19 cellular contexts compared by ENCODE assay signal in genomic region chr15:90744759-90745402, GRCh38. TPM values are rescaled to one million over a fixed set of nuclear protein-coding genes. Genes with fewer than 3 reads are reported as not detected.
DNase-seq lines count a peak whose midpoint lies in the region; ATAC-seq, FAIRE-seq and TF ChIP-seq lines count a peak whose summit lies in the region.
"Had no signal": no experiment of that assay in that cellular context is flagged by ENCODE, and none has a peak within 500 bp of the region (broad histone marks: within the 10 kb centered on the region; RNA-seq: fewer than 3 reads in every experiment).

No MANE protein-coding gene starts in this region.

- no peak overlapping the region for H3K4me3 ChIP-seq in GM23248
- H3K4me3 ChIP-seq in K562 = no peak overlapping the region
- H3K4me3 ChIP-seq: GM12878 had no signal

- H2AFZ ChIP-seq in GM23248 (no peak overlapping the region), K562 (ENCODE audit: low read depth, low read length) (no peak overlapping the region)

- in situ Hi-C loops in GM23248 (cut with MboI) (no loop called here), K562 (cut with MboI) (no loop called here)

- DNase-seq in ELR (ENCODE audit: low read depth) (peak; percentile 22), GM23248 (peak; percentile 4), K562 (ENCODE audit: extremely low read depth in 1 of 4, low spot score in 3 of 4) (no peak), hypothalamus (lab: John Stamatoyannopoulos, UW) (no peak), D341Med (ENCODE audit: low spot score) (no peak), NCI-H1694 treated with DMSO at 0.1 percent for 48 hours (lab: John Stamatoyannopoulos, UW) (no peak)
- DNase-seq in activated CD8-positive, alpha-beta T cell treated with anti-CD3 and anti-CD28 coated beads for 36 hours = peak; percentile 3
- DNase-seq: C1 segment of cervical spinal cord; Caco-2; CD4-positive, alpha-beta memory T cell; DMS153; DND-41; GDM1; H7; HCEC 1CT had no signal

- H3F3A ChIP-seq in GM23248 (ENCODE audit: insufficient read depth) = no peaks in the 10 kb centered on the region

- no peaks in the 10 kb centered on the region for H3K9me2 ChIP-seq in GM23248 (ENCODE audit: insufficient read depth)

- H3K27ac ChIP-seq in GM23248 (no peak overlapping the region), K562 (ENCODE audit: extremely low read depth, low read depth, low read length) (no peak overlapping the region)

- H3K36me3 Mint-ChIP-seq in activated CD8-positive, alpha-beta T cell treated with anti-CD3 and anti-CD28 coated beads for 36 hours (ENCODE audit: low read depth) = peaks cover 30% of the 10 kb centered on the region

- no peak overlapping the region for H3K27ac Mint-ChIP-seq in activated CD8-positive, alpha-beta T cell treated with anti-CD3 and anti-CD28 coated beads for 36 hours

- H3K27me3 Mint-ChIP-seq in activated CD8-positive, alpha-beta T cell treated with anti-CD3 and anti-CD28 coated beads for 36 hours = no peaks in the 10 kb centered on the region
- H3K27me3 Mint-ChIP-seq: CD4-positive, alpha-beta memory T cell had no signal

- H3K79me2 ChIP-seq in GM23248 (ENCODE audit: insufficient read depth) = no peaks in the 10 kb centered on the region
- peaks cover 73% of the 10 kb centered on the region for H3K79me2 ChIP-seq in K562 (ENCODE audit: control insufficient read depth, insufficient read depth, low read length)

- no peaks in the 10 kb centered on the region for H3K9me1 ChIP-seq in K562 (ENCODE audit: control insufficient read depth, insufficient read depth, low read length)

- H3K4me1 Mint-ChIP-seq in activated CD8-positive, alpha-beta T cell treated with anti-CD3 and anti-CD28 coated beads for 36 hours (ENCODE audit: low read depth) = peaks cover 29% of the 10 kb centered on the region

- WGBS in GM23248 (ENCODE audit: low coverage in 1 of 2, low lambda C conversion rate in 2 of 2, missing lambda C conversion rate in 2 of 2), 2 experiments = 95 to 96% methylated on average over 7 to 8 of the region's 8 CpGs
- 95% methylated on average over 7 of the region's 8 CpGs for WGBS in K562 (ENCODE audit: insufficient coverage, low coverage, missing lambda C conversion rate)

- intact Hi-C loops in activated CD8-positive, alpha-beta T cell treated with anti-CD3 and anti-CD28 coated beads for 36 hours (cut with micrococcal nuclease) = no loop called here
- intact Hi-C loops in K562 (cut with micrococcal nuclease) = no loop called here

- H4K20me1 ChIP-seq in GM23248 (ENCODE audit: insufficient read depth) (no peaks in the 10 kb centered on the region), K562 (replicated peaks; ENCODE audit: control insufficient read depth, insufficient read depth, low read length) (no peaks in the 10 kb centered on the region)

- TF ChIP-seq EP300 in K562 (IDR thresholded peaks at IDR 0.05; ENCODE audit: low read length) = no peak

- no peak for TF ChIP-seq POLR2A in K562 (conservative IDR thresholded peaks at IDR 0.05)

- POLR2A ChIA-PET in activated CD8-positive, alpha-beta T cell treated with anti-CD3 and anti-CD28 coated beads for 36 hours (lab: Charles Lee) = no interaction called here
- POLR2A ChIA-PET in K562 (lab: Yijun Ruan, JAX) = interaction anchor here (1.0 to 1.9 kb wide), 3 partner anchors 8 to 12 kb away, joined by 4 to 5 read pairs (median 4); no protein-coding TSS in a partner anchor

- H3K9ac ChIP-seq in GM23248 (no peak overlapping the region), K562 (ENCODE audit: insufficient read depth in 1 of 2, low read depth in 2 of 2, low read length in 2 of 2) (no peak overlapping the region)

- TF ChIP-seq RAD21 in K562 (CRISPR knock-in tag; conservative IDR thresholded peaks at IDR 0.05 in 1 of 2, IDR thresholded peaks at IDR 0.05 in 1 of 2) = no peak

- CTCF ChIA-PET in activated CD8-positive, alpha-beta T cell treated with anti-CD3 and anti-CD28 coated beads for 36 hours (lab: Charles Lee) = no interaction called here
- CTCF ChIA-PET in K562 (lab: Yijun Ruan, JAX; ENCODE audit: low intra/inter-chr PET ratio) = no interaction called here

- H3K4me2 ChIP-seq in GM23248 (ENCODE audit: unreplicated experiment) (no peak overlapping the region), K562 (ENCODE audit: insufficient read depth, low read length) (no peak overlapping the region)

- TF ChIP-seq CTCF in activated CD8-positive, alpha-beta T cell treated with anti-CD3 and anti-CD28 coated beads for 36 hours (IDR thresholded peaks at IDR 0.05) = no peak
- no peak for TF ChIP-seq CTCF in K562 (IDR thresholded peaks at IDR 0.05 in 2 of 3, conservative IDR thresholded peaks at IDR 0.05 in 1 of 3; ENCODE audit: insufficient read depth in 2 of 3, low read depth in 1 of 3, low read length in 3 of 3)

- BruUV-seq in K562 (replicated peaks; lab: Mats Ljungman, UMichigan) = no TSS peak

- H3K9me3 Mint-ChIP-seq in activated CD8-positive, alpha-beta T cell treated with anti-CD3 and anti-CD28 coated beads for 36 hours = peaks cover 8% of the 10 kb centered on the region

- H3K4me1 ChIP-seq in GM23248 (ENCODE audit: insufficient read depth) (no peaks in the 10 kb centered on the region), K562 (replicated peaks in 1 of 2; ENCODE audit: control insufficient read depth in 2 of 2, insufficient read depth in 2 of 2, low read length in 2 of 2) (peaks cover 2 to 4% of the 10 kb centered on the region in 2 experiments; a peak in 3 of 5 replicates)
- H3K4me1 ChIP-seq: Caco-2 had no signal

- FAIRE-seq in K562 (lab: Jason Lieb, UNC) = no peak
- FAIRE-seq: D721Med, GM12878, H1 had no signal

- H3K27me3 ChIP-seq in GM23248 (replicated peaks; ENCODE audit: insufficient read depth) = no peaks in the 10 kb centered on the region
- no peaks in the 10 kb centered on the region for H3K27me3 ChIP-seq in K562 (ENCODE audit: control insufficient read depth in 2 of 2, insufficient read depth in 2 of 2, low read length in 2 of 2)

- H3K36me3 ChIP-seq in GM23248 (ENCODE audit: low read depth) (no peaks in the 10 kb centered on the region), K562 (ENCODE audit: control insufficient read depth, insufficient read depth, low read length) (peaks cover 32% of the 10 kb centered on the region; the same call in 2 of the 3 replicates)

- H3K9me3 ChIP-seq in GM23248 (ENCODE audit: low read depth) (no peaks in the 10 kb centered on the region), K562 (replicated peaks; ENCODE audit: control insufficient read depth, insufficient read depth, low read depth, low read length) (no peaks in the 10 kb centered on the region)
- H3K9me3 ChIP-seq: Caco-2 had no signal

- no peak for ATAC-seq in activated CD8-positive, alpha-beta T cell treated with anti-CD3 and anti-CD28 coated beads for 36 hours
- ATAC-seq in K562 (no peak), HG03439 (IDR thresholded peaks at IDR 0.05; ENCODE audit: unreplicated experiment) (no peak)
- ATAC-seq: GM12878 had no signal

- H3K4me3 Mint-ChIP-seq in activated CD8-positive, alpha-beta T cell treated with anti-CD3 and anti-CD28 coated beads for 36 hours = no peak overlapping the region
- H3K4me3 Mint-ChIP-seq: CD4-positive, alpha-beta memory T cell had no signal

TF ChIP-seq in K562, 482 proteins besides CTCF, POLR2A, EP300 and RAD21 (continues in another document):
- TF ChIP-seq ATF3 (IDR thresholded peaks at IDR 0.05) = no peak; the same call in 1 of the 2 replicates
- TF ChIP-seq ATF3 (CRISPR knock-in tag; conservative IDR thresholded peaks at IDR 0.05) = no peak
- TF ChIP-seq MYC (IDR thresholded peaks at IDR 0.05; ENCODE audit: low read depth, low read length) = no peak
- TF ChIP-seq MYC (CRISPR knock-in tag; IDR thresholded peaks at IDR 0.05; ENCODE audit: borderline replicate concordance, low read depth) = no peak
- no peak for TF ChIP-seq STAT5B (CRISPR knock-in tag; IDR thresholded peaks at IDR 0.05)
- no peak for TF ChIP-seq TAF7 (tag; IDR thresholded peaks at IDR 0.05)

RNA-seq across cellular contexts. Expression of gene BLM, which starts 27.7 kb away (rescaled TPM):
- total RNA-seq in GM23248 (2014; rRNA removed; shearing (Covaris generic)) = 2.1 and 4.8 TPM in 2 replicates
- polyA plus RNA-seq in GM23248 (2016; fragmentation: Nextera tagmentation; extraction: Ambion mirVana) (1.9 and 2.1 TPM in 2 replicates), K562 (2011; rRNA removed) (36.5 and 45.5 TPM in 2 replicates), K562 (2014; fragmentation: Illumina TruSeq; extraction: Trizol) (28.0 and 41.6 TPM in 2 replicates), K562 (2014; fragmentation: Nextera tagmentation; extraction: Ambion mirVana) (10 to 100 TPM; 21.0 to 29.7 TPM), K562 (2014; rRNA removed) (22.6 and 35.7 TPM in 2 replicates)
- total RNA-seq in activated CD8-positive, alpha-beta T cell treated with anti-CD3 and anti-CD28 coated beads for 36 hours = 10 to 100 TPM; 45.2 to 53.6 TPM
- total RNA-seq in K562 (2011; cell fraction: chromatin; rRNA removed; ENCODE audit: low replicate concordance) = 33.0 and 98.2 TPM in 2 replicates
- total RNA-seq in K562 (2011; cell fraction: nucleolus; rRNA removed) = 9.7 and 20.7 TPM in 2 replicates
- total RNA-seq in K562 (2011; cell fraction: nucleoplasm; rRNA removed) = 25.2 and 32.3 TPM in 2 replicates
- total RNA-seq in K562 (2014; rRNA removed) (37.9 and 52.4 TPM in 2 replicates), K562 (2014; rRNA removed; fragmentation: Illumina TruSeq; extraction: Trizol) (56.0 and 62.5 TPM in 2 replicates), K562 (2015; rRNA removed; fragmentation: Illumina TruSeq; extraction: Trizol) (49.5 and 51.5 TPM in 2 replicates), K562 (2021) (43.4 and 43.9 TPM in 2 replicates)
- polyA plus RNA-seq in K562 (2011; cell fraction: cytosol; rRNA removed) = 13.9 and 18.1 TPM in 2 replicates
- 47.2 and 66.0 TPM in 2 replicates for polyA plus RNA-seq in K562 (2011; cell fraction: nucleus; rRNA removed)
- polyA plus RNA-seq in K562 (2012) = 24.4 and 33.5 TPM in 2 replicates
- polyA minus RNA-seq in K562 (2011; rRNA and poly(A)+ RNA removed) = 76.2 and 80.4 TPM in 2 replicates
- 11.6 and 17.2 TPM in 2 replicates for polyA minus RNA-seq in K562 (2011; cell fraction: cytosol; rRNA and poly(A)+ RNA removed)
- 14.8 and 27.4 TPM in 2 replicates for polyA minus RNA-seq in K562 (2011; cell fraction: nucleus; rRNA and poly(A)+ RNA removed)

Comparison
In these comparisons a context has a peak if more than half of its experiments do, and no peak if none do; other contexts are left out.
1. DNase-seq: peak in ELR (single experiment), GM23248 (single experiment) and activated CD8-positive, alpha-beta T cell treated with anti-CD3 and anti-CD28 coated beads for 36 hours (single experiment); none in K562 (0 of 4), hypothalamus (0 of 51), D341Med (single experiment) and NCI-H1694 treated with DMSO at 0.1 percent for 48 hours (single experiment).